Comparison of ENCODE assay signal across 8 cellular contexts in genomic region chr17:81977211-81978091, GRCh38. TPM values are rescaled to one million over a fixed set of nuclear protein-coding genes. Genes with fewer than 3 reads are reported as not detected.
DNase-seq lines count a peak whose midpoint lies in the region; ATAC-seq and TF ChIP-seq lines count a peak whose summit lies in the region.

A gene with protein sequence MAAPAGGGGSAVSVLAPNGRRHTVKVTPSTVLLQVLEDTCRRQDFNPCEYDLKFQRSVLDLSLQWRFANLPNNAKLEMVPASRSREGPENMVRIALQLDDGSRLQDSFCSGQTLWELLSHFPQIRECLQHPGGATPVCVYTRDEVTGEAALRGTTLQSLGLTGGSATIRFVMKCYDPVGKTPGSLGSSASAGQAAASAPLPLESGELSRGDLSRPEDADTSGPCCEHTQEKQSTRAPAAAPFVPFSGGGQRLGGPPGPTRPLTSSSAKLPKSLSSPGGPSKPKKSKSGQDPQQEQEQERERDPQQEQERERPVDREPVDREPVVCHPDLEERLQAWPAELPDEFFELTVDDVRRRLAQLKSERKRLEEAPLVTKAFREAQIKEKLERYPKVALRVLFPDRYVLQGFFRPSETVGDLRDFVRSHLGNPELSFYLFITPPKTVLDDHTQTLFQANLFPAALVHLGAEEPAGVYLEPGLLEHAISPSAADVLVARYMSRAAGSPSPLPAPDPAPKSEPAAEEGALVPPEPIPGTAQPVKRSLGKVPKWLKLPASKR (plus strand): TSS chr17:81977629. CDS start chr17:81977647, 18 bp downstream.

- WGBS in urinary bladder: under 1% methylated on average over 115 of the region's 115 CpGs

- in situ Hi-C loops in GM13976 (cut with MboI; ENCODE audit: low sequenced_read_pairs, unreplicated experiment): no loop called here

- no peaks in the 10 kb centered on the region for H3K36me3 ChIP-seq in right atrium auricular region
- no peaks in the 10 kb centered on the region for H3K36me3 ChIP-seq in urinary bladder (ENCODE audit: insufficient read depth)

- H3K27ac ChIP-seq in right atrium auricular region: peak within 1 kb of the TSS; percentile 84 to 90
- H3K27ac ChIP-seq in urinary bladder (ENCODE audit: low read depth): peak within 1 kb of the TSS; percentile 88

- H3K4me1 ChIP-seq in right atrium auricular region (peaks cover 0 to 20% of the 10 kb centered on the region in 2 donors), urinary bladder (ENCODE audit: insufficient read depth) (no peaks in the 10 kb centered on the region)

- DNase-seq in GM13976 (ENCODE audit: low spot score) (peak; percentile 96), NCI-H1417 (lab: John Stamatoyannopoulos, UW) (peak; percentile 92 to 94 (median 93)), T-helper 2 cell (peak; percentile 81 to 92 (median 86)), amygdala (lab: John Stamatoyannopoulos, UW) (peak in 54 of 56 donors; percentile 40 to 91 (median 77)), right atrium auricular region (ENCODE audit: low spot score) (peak; percentile 90), pulmonary artery endothelial cell (ENCODE audit: low read depth, low spot score) (peak; percentile 76)

- ATAC-seq in HG02759 (IDR thresholded peaks at IDR 0.05; ENCODE audit: unreplicated experiment): peak; percentile 88

- H3K9me3 ChIP-seq in right atrium auricular region: peaks cover 0 to 7% of the 10 kb centered on the region in 2 donors

- TF ChIP-seq CTCF in GM13976 (IDR thresholded peaks at IDR 0.05; ENCODE audit: borderline replicate concordance, control extremely low read depth, extremely low read depth, insufficient read depth, missing control alignments) (no peak), right atrium auricular region (IDR thresholded peaks at IDR 0.05) (no peak)

- no peaks in the 10 kb centered on the region for H3K27me3 ChIP-seq in right atrium auricular region

- H3K4me3 ChIP-seq in right atrium auricular region (peak within 1 kb of the TSS; percentile 85 to 86), urinary bladder (ENCODE audit: low read depth, low read length) (peak within 1 kb of the TSS; percentile 94)

RNA-seq across cellular contexts. Expression of the gene that starts here (rescaled TPM):
- total RNA-seq in right atrium auricular region: 10 to 100 TPM; 14.1 to 18.8 TPM
- total RNA-seq in pulmonary artery endothelial cell: 20.4 and 25.5 TPM in 2 replicates
- 18.0 TPM for total RNA-seq in urinary bladder
- 28.6 TPM for polyA plus RNA-seq in urinary bladder

Comparison
In these comparisons a context has a peak if more than half of its experiments do, and no peak if none do; other contexts are left out.
1. Peak in every context shown above with its lines: DNase-seq, ATAC-seq, H3K4me3 ChIP-seq and H3K27ac ChIP-seq.